8 cellular contexts compared by ENCODE assay signal in genomic region chr5:87268970-87269377, GRCh38. TPM values are rescaled to one million over a fixed set of nuclear protein-coding genes. Genes with fewer than 3 reads are reported as not detected.
DNase-seq lines count a peak whose midpoint lies in the region; ATAC-seq, FAIRE-seq and TF ChIP-seq lines count a peak whose summit lies in the region.

No MANE protein-coding gene starts in this region.

- H3K27ac ChIP-seq in VCaP = peak overlapping the region; percentile 89
- H3K27ac ChIP-seq in gastroesophageal sphincter = peak overlapping the region; percentile 69 to 94 (median 92)

- H3K9me3 ChIP-seq in gastroesophageal sphincter = no peaks in the 10 kb centered on the region

- no peak for TF ChIP-seq EP300 in gastroesophageal sphincter (IDR thresholded peaks at IDR 0.05)

- peak overlapping the region; percentile 78 to 95 for H3K4me3 ChIP-seq in gastroesophageal sphincter
- H3K4me3 ChIP-seq in skeletal muscle cell (ENCODE audit: low read depth, low read length) = peak overlapping the region; percentile 93

- DNase-seq in GM19239 (ENCODE audit: insufficient read length, low spot score) (no peak), skeletal muscle cell (ENCODE audit: low read depth) (no peak), NCI-H2081 (lab: John Stamatoyannopoulos, UW) (no peak), pons (ENCODE audit: low spot score) (no peak)
- no peak for DNase-seq in activated CD4-positive, alpha-beta T cell treated with anti-CD3 and anti-CD28 coated beads for 48 hours

- H3K27me3 ChIP-seq in gastroesophageal sphincter = no peaks in the 10 kb centered on the region

- ATAC-seq in gastroesophageal sphincter (no peak), HG02973 (IDR thresholded peaks at IDR 0.05; ENCODE audit: unreplicated experiment) (no peak)

- peaks cover 0 to 44% (median 0%) of the 10 kb centered on the region in 3 donors for H3K4me1 ChIP-seq in gastroesophageal sphincter

- peaks cover 0 to 3% of the 10 kb centered on the region in 2 donors for H3K36me3 ChIP-seq in gastroesophageal sphincter

- no peak for TF ChIP-seq POLR2A in gastroesophageal sphincter (IDR thresholded peaks at IDR 0.05)

- WGBS in gastroesophageal sphincter (ENCODE audit: low coverage in 1 of 2), 2 donors = 0 to 5% methylated on average over 3 to 4 of the region's 4 CpGs

- TF ChIP-seq CTCF in VCaP (conservative IDR thresholded peaks at IDR 0.05) (no peak), gastroesophageal sphincter (IDR thresholded peaks at IDR 0.05) (no peak)

- FAIRE-seq in GM19239 (lab: Jason Lieb, UNC) = peak; percentile 62

RNA-seq across cellular contexts. Expression of gene RASA1, which starts 1.3 kb away (rescaled TPM):
- total RNA-seq in gastroesophageal sphincter = 10 to 100 TPM; 23.8 to 27.2 (median 26.0) TPM
